In genomic region chr1:114779722-114780121, GRCh38 we compare ENCODE assay signal across 8 cellular contexts. TPM values are rescaled to one million over a fixed set of nuclear protein-coding genes. Genes with fewer than 3 reads are reported as not detected.
A peak's percentile ranks its signal among the peaks of the same experiment; 100 is the strongest.
DNase-seq lines count a peak whose midpoint lies in the region; ATAC-seq and TF ChIP-seq lines count a peak whose summit lies in the region.

No MANE protein-coding gene starts in this region.

- peak overlapping the region; percentile 74 to 85 for H3K9ac ChIP-seq in colonic mucosa (ENCODE audit: low read depth in 2 of 2, low read length in 2 of 2)

- TF ChIP-seq CTCF in AG09309 (IDR thresholded peaks at IDR 0.05; ENCODE audit: control insufficient read depth, insufficient read depth, low read depth, low read length, missing control alignments) = no peak
- no peak for TF ChIP-seq CTCF in LNCaP clone FGC (IDR thresholded peaks at IDR 0.05; ENCODE audit: control insufficient read depth, extremely low read depth, insufficient read depth)
- TF ChIP-seq CTCF in colonic mucosa (IDR thresholded peaks at IDR 0.05) = no peak

- H3K9me3 ChIP-seq in colonic mucosa = no peaks in the 10 kb centered on the region
- no peaks in the 10 kb centered on the region for H3K9me3 ChIP-seq in naive thymus-derived CD4-positive, alpha-beta T cell (ENCODE audit: control insufficient read depth in 2 of 3, low read length in 3 of 3)

- H3K27ac Mint-ChIP-seq in naive thymus-derived CD4-positive, alpha-beta T cell = peak overlapping the region; percentile 96 to 100 (median 99)

- peak overlapping the region; percentile 95 for H3K27ac ChIP-seq in colonic mucosa
- peak overlapping the region; percentile 87 for H3K27ac ChIP-seq in naive thymus-derived CD4-positive, alpha-beta T cell (ENCODE audit: low read depth, low read length)

- H3K27me3 Mint-ChIP-seq in naive thymus-derived CD4-positive, alpha-beta T cell = peaks cover 0 to 10% (median 0%) of the 10 kb centered on the region in 5 donors

- DNase-seq in AG09309 (ENCODE audit: low read depth) = no peak
- no peak for DNase-seq in LNCaP clone FGC (ENCODE audit: low read depth)
- DNase-seq in colonic mucosa = no peak
- DNase-seq in naive thymus-derived CD4-positive, alpha-beta T cell = no peak
- DNase-seq in NCI-H748 treated with DMSO at 0.1 percent for 48 hours (lab: John Stamatoyannopoulos, UW) = no peak
- no peak for DNase-seq in CD1c-positive myeloid dendritic cell (ENCODE audit: extremely low spot score)

- no peak for ATAC-seq in naive thymus-derived CD4-positive, alpha-beta T cell
- no peak for ATAC-seq in HG02885 (IDR thresholded peaks at IDR 0.05; ENCODE audit: poor library complexity, unreplicated experiment)
- no peak for ATAC-seq in HG03469 (IDR thresholded peaks at IDR 0.05; ENCODE audit: unreplicated experiment)

- peaks cover 3 to 26% (median 21%) of the 10 kb centered on the region in 5 donors for H3K36me3 Mint-ChIP-seq in naive thymus-derived CD4-positive, alpha-beta T cell

- peak overlapping the region; percentile 98 to 100 (median 100) for H3K4me3 Mint-ChIP-seq in naive thymus-derived CD4-positive, alpha-beta T cell

- H3K4me1 Mint-ChIP-seq in naive thymus-derived CD4-positive, alpha-beta T cell = peaks cover 19 to 40% (median 30%) of the 10 kb centered on the region in 7 donors

- peak overlapping the region; percentile 81 for H3K4me3 ChIP-seq in AG09309 (ENCODE audit: control insufficient read depth, low read depth, low read length)
- H3K4me3 ChIP-seq in LNCaP clone FGC (ENCODE audit: low read depth, low read length) = peak overlapping the region; percentile 96
- H3K4me3 ChIP-seq in colonic mucosa = peak overlapping the region; percentile 83
- H3K4me3 ChIP-seq in naive thymus-derived CD4-positive, alpha-beta T cell (ENCODE audit: low read length) = peak overlapping the region; percentile 78

- no peaks in the 10 kb centered on the region for H3K36me3 ChIP-seq in colonic mucosa
- H3K36me3 ChIP-seq in naive thymus-derived CD4-positive, alpha-beta T cell (ENCODE audit: control insufficient read depth in 2 of 3, insufficient read depth in 3 of 3, low read length in 3 of 3) = peaks cover 0 to 34% (median 3%) of the 10 kb centered on the region in 3 experiments

- POLR2A ChIA-PET in naive thymus-derived CD4-positive, alpha-beta T cell (lab: Charles Lee) = interaction anchor here (1.2 to 6.3 kb wide), 4 partner anchors 9 to 63 kb away, joined by 4 to 47 read pairs (median 12); partner anchors contain the start of genes CSDE1 and NRAS

- no peaks in the 10 kb centered on the region for H3K4me1 ChIP-seq in colonic mucosa
- H3K4me1 ChIP-seq in naive thymus-derived CD4-positive, alpha-beta T cell (ENCODE audit: control insufficient read depth in 2 of 2, insufficient read depth in 2 of 2, low read length in 2 of 2) = peaks cover 0 to 8% of the 10 kb centered on the region in 2 donors

- H3K27me3 ChIP-seq in colonic mucosa = no peaks in the 10 kb centered on the region
- H3K27me3 ChIP-seq in naive thymus-derived CD4-positive, alpha-beta T cell (ENCODE audit: control insufficient read depth in 2 of 2, insufficient read depth in 2 of 2, low read length in 2 of 2) = no peaks in the 10 kb centered on the region

- CTCF ChIA-PET in naive thymus-derived CD4-positive, alpha-beta T cell (lab: Charles Lee) = no interaction called here

- H3K9me3 Mint-ChIP-seq in naive thymus-derived CD4-positive, alpha-beta T cell = peaks cover 0 to 2% (median 0%) of the 10 kb centered on the region in 11 donors

- intact Hi-C loops in colonic mucosa (cut with DNase I) = loop anchor here (5.0 kb wide), 1 partner anchor 62 kb away; the partner anchor contains the start of gene NRAS
- intact Hi-C loops in naive thymus-derived CD4-positive, alpha-beta T cell (cut with micrococcal nuclease) = loop anchor here (1.0 to 5.0 kb wide), 12 partner anchors 22 to 1822 kb away; partner anchors contain the start of genes BCAS2 (in 2 of the 2), CSDE1 (in 2 of the 2), NRAS (in 2 of the 2) and TRIM33 (in 2 of the 2)

RNA-seq across cellular contexts. Expression of gene SIKE1, which starts 0.8 kb away (rescaled TPM):
- 10 to 100 TPM; 41.6 to 42.1 TPM for total RNA-seq in colonic mucosa
- total RNA-seq in naive thymus-derived CD4-positive, alpha-beta T cell = 10 to 100 TPM; 43.4 to 69.4 (median 61.2) TPM
- polyA plus RNA-seq in naive thymus-derived CD4-positive, alpha-beta T cell = 10 to 100 TPM; 32.7 to 50.7 TPM

RNA-seq across cellular contexts. Expression of gene CSDE1, which starts 21.9 kb away (rescaled TPM):
- total RNA-seq in colonic mucosa = 100 to 1,000 TPM; 381 to 523 TPM
- total RNA-seq in naive thymus-derived CD4-positive, alpha-beta T cell = 100 to 1,000 TPM; 378 to 638 (median 561) TPM
- 100 to 1,000 TPM; 354 to 409 TPM for polyA plus RNA-seq in naive thymus-derived CD4-positive, alpha-beta T cell
